ENCODE assay signal across 8 cellular contexts in the genomic region with DNA sequence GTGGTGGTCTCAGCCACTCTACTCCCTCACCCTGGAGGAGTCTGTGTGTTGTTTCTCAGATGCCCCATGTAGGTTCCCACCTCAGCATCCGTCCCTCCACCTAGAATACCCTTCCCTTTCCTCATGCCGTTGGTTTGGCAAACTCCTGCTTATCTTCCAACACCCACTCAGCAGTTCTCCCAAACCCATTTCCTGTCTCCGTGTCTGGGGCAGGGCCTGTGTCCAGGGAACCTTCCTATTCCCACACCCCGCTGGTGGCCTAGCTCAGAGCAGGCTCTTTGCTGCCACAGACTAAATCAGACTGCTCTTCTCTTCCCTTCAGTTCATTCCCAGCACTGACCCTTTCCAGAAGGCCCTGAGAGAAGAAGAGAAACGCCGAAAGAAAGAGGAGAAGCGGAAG. TPM values are rescaled to one million over a fixed set of nuclear protein-coding genes. Genes with fewer than 3 reads are reported as not detected.
DNase-seq lines count a peak whose midpoint lies in the region; ATAC-seq and TF ChIP-seq lines count a peak whose summit lies in the region.
"Had no signal": no experiment of that assay in that cellular context is flagged by ENCODE, and none has a peak within 500 bp of the region (broad histone marks: within the 10 kb centered on the region; RNA-seq: fewer than 3 reads in every experiment).

No MANE protein-coding gene starts in this region.

- peaks cover 39% of the 10 kb centered on the region for H3K4me1 Mint-ChIP-seq in activated CD8-positive, alpha-beta T cell treated with anti-CD3 and anti-CD28 coated beads for 36 hours (ENCODE audit: low read depth)

- no peaks in the 10 kb centered on the region for H3K9me3 ChIP-seq in skeletal muscle satellite cell (replicated peaks; ENCODE audit: low read length)

- peak overlapping the region; percentile 65 for H3K27ac Mint-ChIP-seq in activated CD8-positive, alpha-beta T cell treated with anti-CD3 and anti-CD28 coated beads for 36 hours

- peak overlapping the region; percentile 32 for H3K9ac ChIP-seq in skeletal muscle satellite cell (ENCODE audit: low read depth, low read length)

- no peaks in the 10 kb centered on the region for H3K27me3 Mint-ChIP-seq in activated CD8-positive, alpha-beta T cell treated with anti-CD3 and anti-CD28 coated beads for 36 hours

- ATAC-seq in activated CD8-positive, alpha-beta T cell treated with anti-CD3 and anti-CD28 coated beads for 36 hours, result no peak
- ATAC-seq in left cardiac atrium, result peak in 1 of 2 donors; percentile 50
- ATAC-seq in HG03442 (IDR thresholded peaks at IDR 0.05; ENCODE audit: unreplicated experiment), result no peak
- ATAC-seq: Panc1 had no signal

- no peaks in the 10 kb centered on the region for H3K9me3 Mint-ChIP-seq in activated CD8-positive, alpha-beta T cell treated with anti-CD3 and anti-CD28 coated beads for 36 hours

- no peak overlapping the region for H3K4me3 Mint-ChIP-seq in activated CD8-positive, alpha-beta T cell treated with anti-CD3 and anti-CD28 coated beads for 36 hours

- H3K4me2 ChIP-seq in skeletal muscle satellite cell (ENCODE audit: low read length), result peak overlapping the region; percentile 23

- DNase-seq in GM03348 (ENCODE audit: low spot score) (peak; percentile 60), left cardiac atrium (peak; percentile 53), NCI-H2029 treated with DMSO at 0.1 percent for 48 hours (lab: John Stamatoyannopoulos, UW) (no peak), EL (no peak)
- DNase-seq in activated CD8-positive, alpha-beta T cell treated with anti-CD3 and anti-CD28 coated beads for 36 hours, result no peak

- CTCF ChIA-PET in activated CD8-positive, alpha-beta T cell treated with anti-CD3 and anti-CD28 coated beads for 36 hours (lab: Charles Lee), result interaction anchor here (1.5 to 8.4 kb wide), 4 partner anchors 33 to 116 kb away, joined by 3 to 38 read pairs (median 8); partner anchors contain the start of gene TNFRSF13C

- POLR2A ChIA-PET in activated CD8-positive, alpha-beta T cell treated with anti-CD3 and anti-CD28 coated beads for 36 hours (lab: Charles Lee), result interaction anchor here (1.3 to 2.5 kb wide), 4 partner anchors 14 to 115 kb away, joined by 3 to 7 read pairs (median 6); partner anchors contain the start of gene CCDC134

- no peaks in the 10 kb centered on the region for H3K36me3 ChIP-seq in skeletal muscle satellite cell (ENCODE audit: insufficient read depth, low read length)

- intact Hi-C loops in activated CD8-positive, alpha-beta T cell treated with anti-CD3 and anti-CD28 coated beads for 36 hours (cut with micrococcal nuclease), result loop anchor here (5.0 kb wide), 1 partner anchor 117 kb away; no protein-coding TSS in a partner anchor
- intact Hi-C loops in left cardiac atrium (cut with DNase I), result loop anchor here in 1 of 2 donors (10.0 kb wide), 1 partner anchor 131 kb away; the partner anchor contains the start of gene MEI1

- no peak overlapping the region for H3K4me3 ChIP-seq in skeletal muscle satellite cell (ENCODE audit: low read length)

- no peaks in the 10 kb centered on the region for H3K27me3 ChIP-seq in skeletal muscle satellite cell (ENCODE audit: control insufficient read depth, insufficient read depth, low read length)

- H3K36me3 Mint-ChIP-seq in activated CD8-positive, alpha-beta T cell treated with anti-CD3 and anti-CD28 coated beads for 36 hours (ENCODE audit: low read depth), result peaks cover 21% of the 10 kb centered on the region

- peaks cover 30% of the 10 kb centered on the region for H3K4me1 ChIP-seq in skeletal muscle satellite cell (ENCODE audit: control insufficient read depth, insufficient read depth, low read length)

- no peak for TF ChIP-seq CTCF in activated CD8-positive, alpha-beta T cell treated with anti-CD3 and anti-CD28 coated beads for 36 hours (IDR thresholded peaks at IDR 0.05)

RNA-seq across cellular contexts. Expression of gene SREBF2, which starts 7.5 kb away (rescaled TPM):
- 10 to 100 TPM; 87.1 to 92.9 TPM for total RNA-seq in activated CD8-positive, alpha-beta T cell treated with anti-CD3 and anti-CD28 coated beads for 36 hours
- 10 to 100 TPM; 58.7 to 84.0 TPM for total RNA-seq in left cardiac atrium
- 31.9 and 57.5 TPM in 2 replicates for total RNA-seq in skeletal muscle satellite cell (2012; rRNA removed)

RNA-seq across cellular contexts. Expression of gene CCDC134, which starts 24.9 kb away (rescaled TPM):
- total RNA-seq in activated CD8-positive, alpha-beta T cell treated with anti-CD3 and anti-CD28 coated beads for 36 hours, result 10 to 100 TPM; 15.2 to 15.9 TPM
- total RNA-seq in left cardiac atrium, result 1 to 10 TPM; 4.9 to 5.4 TPM
- total RNA-seq in skeletal muscle satellite cell (2012; rRNA removed), result 6.6 and 10.4 TPM in 2 replicates

Comparison
In these comparisons a context has a peak if more than half of its experiments do, and no peak if none do; other contexts are left out.
1. DNase-seq: peak in GM03348 (single experiment) and left cardiac atrium (single experiment); none in activated CD8-positive, alpha-beta T cell treated with anti-CD3 and anti-CD28 coated beads for 36 hours (single experiment), NCI-H2029 treated with DMSO at 0.1 percent for 48 hours (single experiment) and EL (single experiment).